ENCODE assay signal across 8 cellular contexts in genomic region chr1:67831850-67832513, GRCh38. TPM values are rescaled to one million over a fixed set of nuclear protein-coding genes. Genes with fewer than 3 reads are reported as not detected.
DNase-seq lines count a peak whose midpoint lies in the region; ATAC-seq and TF ChIP-seq lines count a peak whose summit lies in the region.

No MANE protein-coding gene starts in this region.

- in situ Hi-C loops in KBM-7 (cut with MboI; ENCODE audit: low pct_unique_long_range_greater_than_20kb, low sequenced_read_pairs), result no loop called here

- peak; percentile 84 for DNase-seq in DMS53 treated with DMSO at 0.1 percent for 48 hours (lab: John Stamatoyannopoulos, UW; ENCODE audit: unreplicated experiment)
- DNase-seq in KBM-7, result peak; percentile 40
- DNase-seq in fibroblast of peridontal ligament (ENCODE audit: extremely low read depth), result peak; percentile 72
- peak; percentile 19 for DNase-seq in naive B cell
- no peak for DNase-seq in DMS153 treated with DMSO at 0.1 percent for 48 hours (lab: John Stamatoyannopoulos, UW; ENCODE audit: unreplicated experiment)
- DNase-seq in activated CD8-positive, alpha-beta memory T cell treated with anti-CD3 and anti-CD28 coated beads, Interleukin-2, amount 50 U/mL, for 48 hours, result no peak
- no peak for DNase-seq in GOT3 (lab: John Stamatoyannopoulos, UW)

- TF ChIP-seq CTCF in VCaP (conservative IDR thresholded peaks at IDR 0.05), result no peak

- peaks cover 13 to 21% (median 18%) of the 10 kb centered on the region in 3 donors for H3K4me1 Mint-ChIP-seq in naive B cell

- peak overlapping the region in 4 of 6 donors; percentile 54 to 88 (median 72) for H3K27ac Mint-ChIP-seq in naive B cell

- H3K36me3 Mint-ChIP-seq in naive B cell, result no peaks in the 10 kb centered on the region

- H3K4me3 Mint-ChIP-seq in naive B cell, result peak overlapping the region; percentile 64 to 89 (median 84)

- H3K27ac ChIP-seq in VCaP, result peak overlapping the region; percentile 90

- ATAC-seq in naive B cell (ENCODE audit: low read depth in 2 of 2), result peak; percentile 75 to 80

- peaks cover 48 to 66% (median 51%) of the 10 kb centered on the region in 3 donors for H3K27me3 Mint-ChIP-seq in naive B cell

- H3K9me3 Mint-ChIP-seq in naive B cell, result no peaks in the 10 kb centered on the region

RNA-seq across cellular contexts. Expression of gene GNG12, which starts 1.3 kb away (rescaled TPM):
- not detected for polyA plus RNA-seq in naive B cell (ENCODE audit: low read depth in 6 of 6)

Comparison
In these comparisons a context has a peak if more than half of its experiments do, and no peak if none do; other contexts are left out.
1. DNase-seq: peak in DMS53 treated with DMSO at 0.1 percent for 48 hours (single experiment), KBM-7 (single experiment), fibroblast of peridontal ligament (single experiment) and naive B cell (single experiment); none in DMS153 treated with DMSO at 0.1 percent for 48 hours (single experiment), activated CD8-positive, alpha-beta memory T cell treated with anti-CD3 and anti-CD28 coated beads, Interleukin-2, amount 50 U/mL, for 48 hours (single experiment) and GOT3 (single experiment).